Comparison of ENCODE assay signal across 33 cellular contexts in the genomic region with DNA sequence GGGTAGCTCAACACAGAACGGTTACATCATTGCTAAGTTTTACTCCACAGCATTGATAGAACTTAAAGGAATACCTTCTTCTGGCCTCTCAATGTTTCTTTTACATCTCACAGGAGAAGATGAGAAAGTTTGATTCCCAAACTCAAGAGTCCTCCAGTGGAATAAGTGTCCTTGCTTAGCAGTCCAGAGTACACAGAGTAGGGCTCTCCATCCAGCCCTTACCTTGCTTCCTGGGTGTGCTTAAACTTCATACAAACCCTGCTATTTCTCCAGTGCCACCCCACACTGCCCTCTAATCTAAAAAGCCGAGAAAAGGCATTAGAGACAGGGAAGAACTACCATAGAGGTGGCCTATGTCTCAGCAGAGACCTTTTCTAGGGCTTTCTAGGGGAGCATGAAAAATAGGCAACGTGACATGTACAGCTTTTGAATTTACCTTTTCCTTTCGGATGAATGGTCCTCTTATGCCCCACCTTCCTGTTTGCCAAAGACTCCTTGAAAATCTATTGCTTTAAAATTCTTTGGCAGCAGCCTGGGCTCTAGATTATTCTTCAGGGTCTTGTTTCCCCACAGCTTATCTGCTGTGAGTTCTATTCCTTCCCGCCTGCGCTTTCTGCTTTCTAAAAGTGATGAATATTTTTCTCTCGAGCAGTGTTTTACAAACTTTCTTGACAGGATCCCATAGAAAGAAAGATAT. TPM values are rescaled to one million over a fixed set of nuclear protein-coding genes. Genes with fewer than 3 reads are reported as not detected.
"Had no signal": no experiment of that assay in that cellular context is flagged by ENCODE, and none has a peak within 500 bp of the region (broad histone marks: within the 10 kb centered on the region; RNA-seq: fewer than 3 reads in every experiment).

No MANE protein-coding gene starts in this region.

- H3K4me3 ChIP-seq: coronary artery, dorsolateral prefrontal cortex, gastrocnemius medialis had no signal

- H3K9me3 Mint-ChIP-seq: activated B cell treated with CpG ODN at 0.5 μM for 24 hours; activated CD8-positive, alpha-beta T cell treated with anti-CD3 and anti-CD28 coated beads for 36 hours; activated T-cell treated with anti-CD3 and anti-CD28 coated beads, Interleukin-2, amount 50 U/mL, for 4 hours; activated T-helper 17 cell treated with anti-CD3 and anti-CD28 coated beads, Interleukin-2, amount 50 U/mL, for 72 hours; central memory CD8-positive, alpha-beta T cell; dendritic cell treated with granulocyte-macrophage colony-stimulating factor and Interleukin-4, amounts not matched to agents 40 ng/mL and 50 ng/mL, for 4 days; endodermal cell; T-helper 2 cell treated with Interferon-gamma antibody and Interleukin-4, amounts not matched to agents 5 μg/mL and 100 μg/mL, for 36 hours had no signal

- DNase-seq: activated B cell treated with CpG ODN at 0.5 μM for 24 hours; activated CD4-positive, alpha-beta T cell treated with anti-CD3 and anti-CD28 coated beads for 48 hours; activated CD4-positive, alpha-beta T cell treated with anti-CD3 and anti-CD28 coated beads, Interleukin-2, amount 50 U/mL, for 1 hour; activated CD4-positive, alpha-beta T cell treated with anti-CD3 and anti-CD28 coated beads, Interleukin-2, amount 50 U/mL, for 48 hours; activated CD8-positive, alpha-beta memory T cell treated with anti-CD3 and anti-CD28 coated beads for 24 hours; activated CD8-positive, alpha-beta T cell treated with anti-CD3 and anti-CD28 coated beads for 36 hours; activated effector memory CD4-positive, alpha-beta T cell treated with Interleukin-2 at 50 U/mL for 16 hours; activated gamma-delta T cell treated with Interleukin-2 at 50 U/mL for 16 hours; activated naive CD4-positive, alpha-beta T cell treated with anti-CD3 and anti-CD28 coated beads, Interleukin-2, amount 50 U/mL, for 16 hours; activated naive CD4-positive, alpha-beta T cell treated with Interleukin-2 at 50 U/mL for 16 hours; activated T-cell treated with anti-CD3 and anti-CD28 coated beads, Interleukin-2, amount 50 U/mL, for 4 hours; amniotic stem cell; anterior cingulate cortex; brain microvascular endothelial cell; dorsolateral prefrontal cortex; effector memory CD4-positive, alpha-beta T cell; endodermal cell; foreskin keratinocyte; gastrocnemius medialis; T-helper 1 cell; T-helper 17 cell; T1000; WERI-Rb-1 had no signal

- H3K27ac Mint-ChIP-seq: activated B cell treated with CpG ODN at 0.5 μM for 24 hours; activated CD8-positive, alpha-beta T cell treated with anti-CD3 and anti-CD28 coated beads for 36 hours; activated naive CD8-positive, alpha-beta T cell; activated T-helper 17 cell treated with anti-CD3 and anti-CD28 coated beads, Interleukin-2, amount 50 U/mL, for 72 hours; dendritic cell treated with granulocyte-macrophage colony-stimulating factor and Interleukin-4, amounts not matched to agents 40 ng/mL and 50 ng/mL, for 4 days; endodermal cell; T-helper 17 cell; T-helper 2 cell treated with Interferon-gamma antibody and Interleukin-4, amounts not matched to agents 5 μg/mL and 100 μg/mL, for 36 hours had no signal

- H3K4me1 Mint-ChIP-seq: activated B cell treated with CpG ODN at 0.5 μM for 24 hours; activated T-helper 17 cell treated with anti-CD3 and anti-CD28 coated beads, Interleukin-2, amount 50 U/mL, for 72 hours; central memory CD8-positive, alpha-beta T cell; T-helper 17 cell had no signal

- H3K36me3 ChIP-seq: brain microvascular endothelial cell, gastrocnemius medialis, WERI-Rb-1 had no signal

- H3K4me3 Mint-ChIP-seq: activated B cell treated with CpG ODN at 0.5 μM for 24 hours; activated CD8-positive, alpha-beta T cell treated with anti-CD3 and anti-CD28 coated beads for 36 hours; activated naive CD8-positive, alpha-beta T cell; activated T-cell treated with anti-CD3 and anti-CD28 coated beads, Interleukin-2, amount 50 U/mL, for 4 hours; activated T-helper 17 cell treated with anti-CD3 and anti-CD28 coated beads, Interleukin-2, amount 50 U/mL, for 72 hours; central memory CD8-positive, alpha-beta T cell; dendritic cell treated with granulocyte-macrophage colony-stimulating factor and Interleukin-4, amounts not matched to agents 40 ng/mL and 50 ng/mL, for 4 days; endodermal cell; T-helper 17 cell; T-helper 2 cell treated with Interferon-gamma antibody and Interleukin-4, amounts not matched to agents 5 μg/mL and 100 μg/mL, for 36 hours had no signal

- H3K9me3 ChIP-seq: gastrocnemius medialis had no signal

- ATAC-seq: activated CD8-positive, alpha-beta T cell treated with anti-CD3 and anti-CD28 coated beads for 36 hours; activated T-cell treated with anti-CD3 and anti-CD28 coated beads, Interleukin-2, amount 50 U/mL, for 4 hours; activated T-helper 17 cell treated with anti-CD3 and anti-CD28 coated beads, Interleukin-2, amount 50 U/mL, for 72 hours; esophagus mucosa; foreskin keratinocyte; gastrocnemius medialis; T-helper 17 cell had no signal

- H3K36me3 Mint-ChIP-seq: activated naive CD8-positive, alpha-beta T cell had no signal

- FAIRE-seq: astrocyte, bronchial epithelial cell had no signal

- H3K27me3 ChIP-seq: brain microvascular endothelial cell, foreskin keratinocyte, gastrocnemius medialis had no signal

- H3K27ac ChIP-seq: brain microvascular endothelial cell, coronary artery, dorsolateral prefrontal cortex, foreskin keratinocyte, gastrocnemius medialis, WERI-Rb-1 had no signal

RNA-seq across cellular contexts. Expression of a gene that starts 12.1 kb away (rescaled TPM):
- total RNA-seq: activated B cell treated with CpG ODN at 0.5 μM for 24 hours; activated CD8-positive, alpha-beta T cell treated with anti-CD3 and anti-CD28 coated beads for 36 hours; activated T-helper 17 cell treated with anti-CD3 and anti-CD28 coated beads, Interleukin-2, amount 50 U/mL, for 72 hours; cardiac septum; dorsolateral prefrontal cortex; endodermal cell; gastrocnemius medialis; T-helper 17 cell had no signal
